ENCODE assay signal across 19 cellular contexts in the genomic region with DNA sequence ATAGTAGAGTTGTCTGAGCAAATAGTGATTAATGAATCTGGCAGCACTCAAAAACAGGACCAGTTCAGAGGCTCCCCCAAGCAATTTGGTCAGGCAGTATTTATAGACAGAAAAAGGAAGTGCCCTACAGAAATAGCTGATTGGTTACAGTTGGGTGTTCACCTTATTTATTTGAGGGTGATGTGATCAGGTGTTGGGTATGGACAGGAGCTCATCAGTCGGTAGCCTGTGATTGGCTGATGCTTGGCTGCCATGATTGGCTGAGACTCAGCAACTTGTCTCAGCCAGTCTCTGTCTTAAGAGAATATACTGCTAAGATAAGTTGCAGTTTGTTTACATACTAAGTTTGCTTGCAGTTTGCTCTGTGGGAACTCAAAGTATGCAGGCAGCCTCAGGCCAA. TPM values are rescaled to one million over a fixed set of nuclear protein-coding genes. Genes with fewer than 3 reads are reported as not detected.
DNase-seq lines count a peak whose midpoint lies in the region; ATAC-seq, FAIRE-seq and TF ChIP-seq lines count a peak whose summit lies in the region.
"Had no signal": no experiment of that assay in that cellular context is flagged by ENCODE, and none has a peak within 500 bp of the region (broad histone marks: within the 10 kb centered on the region; RNA-seq: fewer than 3 reads in every experiment).

No MANE protein-coding gene starts in this region.

- no peak overlapping the region for H3K4me3 ChIP-seq in endodermal cell (ENCODE audit: low read length)
- no peak overlapping the region for H3K4me3 ChIP-seq in A673 (ENCODE audit: low read depth, low read length, poor library complexity, severe bottlenecking)
- H3K4me3 ChIP-seq: Peyer's patch, spleen had no signal

- no peaks in the 10 kb centered on the region for H3K9me3 ChIP-seq in endodermal cell (ENCODE audit: control insufficient read depth, low read length)
- H3K9me3 ChIP-seq in A673 (ENCODE audit: low read depth, low read length, poor library complexity, severe bottlenecking), result no peaks in the 10 kb centered on the region
- H3K9me3 ChIP-seq: Peyer's patch, spleen had no signal

- TF ChIP-seq CTCF in activated CD8-positive, alpha-beta T cell treated with anti-CD3 and anti-CD28 coated beads for 36 hours (IDR thresholded peaks at IDR 0.05), result no peak
- TF ChIP-seq CTCF in endodermal cell (conservative IDR thresholded peaks at IDR 0.05) (no peak), A673 (conservative IDR thresholded peaks at IDR 0.05; ENCODE audit: low read depth, low read length) (no peak)

- CTCF ChIA-PET in activated CD8-positive, alpha-beta T cell treated with anti-CD3 and anti-CD28 coated beads, Interleukin-2, amount 10 ng/mL, durations not matched to agents 7 days and 5 days (lab: Charles Lee), result no interaction called here
- CTCF ChIA-PET in activated CD8-positive, alpha-beta T cell treated with anti-CD3 and anti-CD28 coated beads for 36 hours (lab: Charles Lee), result no interaction called here
- CTCF ChIA-PET in A673 (lab: Charles Lee), result no interaction called here

- ATAC-seq in activated CD8-positive, alpha-beta T cell treated with anti-CD3 and anti-CD28 coated beads, Interleukin-2, amount 10 ng/mL, durations not matched to agents 7 days and 5 days, result no peak
- ATAC-seq in activated CD8-positive, alpha-beta T cell treated with anti-CD3 and anti-CD28 coated beads for 36 hours, result no peak
- no peak for ATAC-seq in Right ventricle myocardium inferior
- ATAC-seq: activated T-helper 17 cell treated with anti-CD3 and anti-CD28 coated beads, Interleukin-2, amount 50 U/mL, for 72 hours had no signal

- peaks cover 26% of the 10 kb centered on the region for H3K27me3 ChIP-seq in endodermal cell (ENCODE audit: control insufficient read depth, insufficient read depth, low read length, poor library complexity, severe bottlenecking)
- H3K27me3 ChIP-seq in A673 (replicated peaks; ENCODE audit: insufficient read depth, low read depth, low read length, poor library complexity), result peaks cover 6% of the 10 kb centered on the region
- H3K27me3 ChIP-seq: Peyer's patch had no signal

- no TSS peak for BruUV-seq in A673 (replicated peaks; lab: Mats Ljungman, UMichigan)

- WGBS in endodermal cell (ENCODE audit: insufficient coverage in 1 of 2, insufficient read length in 1 of 2), 2 experiments, result 81 to 88% methylated on average over 1 of the region's 1 CpG

- H3K36me3 ChIP-seq in endodermal cell (ENCODE audit: control insufficient read depth, insufficient read depth, low read length), result no peaks in the 10 kb centered on the region
- no peaks in the 10 kb centered on the region for H3K36me3 ChIP-seq in A673 (ENCODE audit: insufficient read depth, low read length, poor library complexity, severe bottlenecking)
- H3K36me3 ChIP-seq: Peyer's patch, spleen had no signal

- no peak overlapping the region for H3K4me3 Mint-ChIP-seq in activated CD8-positive, alpha-beta T cell treated with anti-CD3 and anti-CD28 coated beads, Interleukin-2, amount 10 ng/mL, durations not matched to agents 7 days and 5 days
- no peak overlapping the region for H3K4me3 Mint-ChIP-seq in activated CD8-positive, alpha-beta T cell treated with anti-CD3 and anti-CD28 coated beads for 36 hours
- H3K4me3 Mint-ChIP-seq in endodermal cell, result no peak overlapping the region
- H3K4me3 Mint-ChIP-seq: activated T-helper 17 cell treated with anti-CD3 and anti-CD28 coated beads, Interleukin-2, amount 50 U/mL, for 72 hours had no signal

- no peaks in the 10 kb centered on the region for H3K4me1 Mint-ChIP-seq in activated CD8-positive, alpha-beta T cell treated with anti-CD3 and anti-CD28 coated beads, Interleukin-2, amount 10 ng/mL, durations not matched to agents 7 days and 5 days (ENCODE audit: low read depth)
- no peaks in the 10 kb centered on the region for H3K4me1 Mint-ChIP-seq in activated CD8-positive, alpha-beta T cell treated with anti-CD3 and anti-CD28 coated beads for 36 hours (ENCODE audit: low read depth)
- no peaks in the 10 kb centered on the region for H3K4me1 Mint-ChIP-seq in endodermal cell
- H3K4me1 Mint-ChIP-seq: activated T-helper 17 cell treated with anti-CD3 and anti-CD28 coated beads, Interleukin-2, amount 50 U/mL, for 72 hours had no signal

- peaks cover 3% of the 10 kb centered on the region for H3K27me3 Mint-ChIP-seq in activated CD8-positive, alpha-beta T cell treated with anti-CD3 and anti-CD28 coated beads, Interleukin-2, amount 10 ng/mL, durations not matched to agents 7 days and 5 days (ENCODE audit: low read depth)
- peaks cover 5% of the 10 kb centered on the region for H3K27me3 Mint-ChIP-seq in activated CD8-positive, alpha-beta T cell treated with anti-CD3 and anti-CD28 coated beads for 36 hours
- peaks cover 10% of the 10 kb centered on the region for H3K27me3 Mint-ChIP-seq in endodermal cell (ENCODE audit: insufficient read depth)

- H3K27ac ChIP-seq in endodermal cell (ENCODE audit: low read depth, low read length) (no peak overlapping the region), A673 (ENCODE audit: low read depth, low read length, poor library complexity, severe bottlenecking) (no peak overlapping the region)
- H3K27ac ChIP-seq: parathyroid adenoma, spleen had no signal

- no peak overlapping the region for H3K27ac Mint-ChIP-seq in activated CD8-positive, alpha-beta T cell treated with anti-CD3 and anti-CD28 coated beads, Interleukin-2, amount 10 ng/mL, durations not matched to agents 7 days and 5 days
- H3K27ac Mint-ChIP-seq in activated CD8-positive, alpha-beta T cell treated with anti-CD3 and anti-CD28 coated beads for 36 hours, result no peak overlapping the region
- no peak overlapping the region for H3K27ac Mint-ChIP-seq in endodermal cell
- H3K27ac Mint-ChIP-seq: activated T-helper 17 cell treated with anti-CD3 and anti-CD28 coated beads, Interleukin-2, amount 50 U/mL, for 72 hours had no signal

- no peak overlapping the region for H3K9ac ChIP-seq in endodermal cell (ENCODE audit: extremely low read depth, low read length, poor library complexity, severe bottlenecking)
- H3K9ac ChIP-seq: parathyroid adenoma had no signal

- FAIRE-seq in urothelium cell line (lab: Jason Lieb, UNC), result no peak
- FAIRE-seq: astrocyte had no signal

- POLR2A ChIA-PET in activated CD8-positive, alpha-beta T cell treated with anti-CD3 and anti-CD28 coated beads, Interleukin-2, amount 10 ng/mL, durations not matched to agents 7 days and 5 days (lab: Charles Lee), result no interaction called here
- POLR2A ChIA-PET in activated CD8-positive, alpha-beta T cell treated with anti-CD3 and anti-CD28 coated beads for 36 hours (lab: Charles Lee), result no interaction called here
- POLR2A ChIA-PET in A673 (lab: Charles Lee; ENCODE audit: low non-redundant PET), result no interaction called here

- intact Hi-C loops in activated CD8-positive, alpha-beta T cell treated with anti-CD3 and anti-CD28 coated beads for 36 hours (cut with micrococcal nuclease), result no loop called here
- intact Hi-C loops in Right ventricle myocardium inferior (cut with DNase I), result no loop called here
- intact Hi-C loops in A673 (cut with micrococcal nuclease; ENCODE audit: unreplicated experiment), result no loop called here

- H3K4me1 ChIP-seq in endodermal cell (ENCODE audit: control insufficient read depth, insufficient read depth, low read length), result no peaks in the 10 kb centered on the region
- no peaks in the 10 kb centered on the region for H3K4me1 ChIP-seq in A673 (ENCODE audit: insufficient read depth, low read length, poor library complexity, severe bottlenecking)
- H3K4me1 ChIP-seq: parathyroid adenoma, Peyer's patch, spleen had no signal

- no peaks in the 10 kb centered on the region for H3K9me3 Mint-ChIP-seq in activated CD8-positive, alpha-beta T cell treated with anti-CD3 and anti-CD28 coated beads, Interleukin-2, amount 10 ng/mL, durations not matched to agents 7 days and 5 days (ENCODE audit: insufficient read depth)
- no peaks in the 10 kb centered on the region for H3K9me3 Mint-ChIP-seq in activated CD8-positive, alpha-beta T cell treated with anti-CD3 and anti-CD28 coated beads for 36 hours
- no peaks in the 10 kb centered on the region for H3K9me3 Mint-ChIP-seq in endodermal cell
- H3K9me3 Mint-ChIP-seq: activated T-helper 17 cell treated with anti-CD3 and anti-CD28 coated beads, Interleukin-2, amount 50 U/mL, for 72 hours had no signal

- H3K36me3 Mint-ChIP-seq in activated CD8-positive, alpha-beta T cell treated with anti-CD3 and anti-CD28 coated beads, Interleukin-2, amount 10 ng/mL, durations not matched to agents 7 days and 5 days (ENCODE audit: low read depth), result no peaks in the 10 kb centered on the region
- no peaks in the 10 kb centered on the region for H3K36me3 Mint-ChIP-seq in activated CD8-positive, alpha-beta T cell treated with anti-CD3 and anti-CD28 coated beads for 36 hours (ENCODE audit: low read depth)
- H3K36me3 Mint-ChIP-seq in endodermal cell (ENCODE audit: low read depth), result no peaks in the 10 kb centered on the region

- DNase-seq in activated CD8-positive, alpha-beta T cell treated with anti-CD3 and anti-CD28 coated beads, Interleukin-2, amount 10 ng/mL, durations not matched to agents 7 days and 5 days, result peak; percentile 4
- no peak for DNase-seq in activated CD8-positive, alpha-beta T cell treated with anti-CD3 and anti-CD28 coated beads for 36 hours
- DNase-seq in M059J (ENCODE audit: low read depth) (peak; percentile 55), endodermal cell (peak; percentile 24), urothelium cell line (ENCODE audit: low spot score) (peak; percentile 1), Right ventricle myocardium inferior (ENCODE audit: missing footprints) (no peak), A673 (ENCODE audit: low spot score) (no peak)
- DNase-seq in activated T-cell treated with anti-CD3 and anti-CD28 coated beads, Interleukin-2, amount 50 U/mL, for 48 hours, result no peak
- DNase-seq: activated CD4-positive, alpha-beta T cell treated with anti-CD3 and anti-CD28 coated beads, Interleukin-2, amount 50 U/mL, for 1 hour; dermis blood vessel endothelial cell; NCI-H446 treated with DMSO at 0.1 percent for 48 hours; Peyer's patch had no signal

RNA-seq across cellular contexts. Expression of gene ABCG8, which starts 9.4 kb away (rescaled TPM):
- not detected for total RNA-seq in activated CD8-positive, alpha-beta T cell treated with anti-CD3 and anti-CD28 coated beads, Interleukin-2, amount 10 ng/mL, durations not matched to agents 7 days and 5 days
- total RNA-seq in activated CD8-positive, alpha-beta T cell treated with anti-CD3 and anti-CD28 coated beads for 36 hours, result not detected
- total RNA-seq in M059J (2014; rRNA removed; shearing (Covaris generic)), result not detected in 2 replicates
- total RNA-seq in endodermal cell, result not detected
- polyA plus RNA-seq in endodermal cell (2013, experiment 1 of 2), result not detected
- not detected for polyA plus RNA-seq in endodermal cell (2013, experiment 2 of 2)
- total RNA-seq in Right ventricle myocardium inferior, result 0.32 TPM
- total RNA-seq in A673 (2021), result not detected in 2 replicates
- total RNA-seq: activated T-helper 17 cell treated with anti-CD3 and anti-CD28 coated beads, Interleukin-2, amount 50 U/mL, for 72 hours; astrocyte; dermis blood vessel endothelial cell; mononuclear cell; T-helper 2 cell treated with Interferon-gamma antibody and Interleukin-4, amounts not matched to agents 100 ng/mL and 5 ng/mL, for 36 hours had no signal
- polyA plus RNA-seq: AG04450 had no signal

RNA-seq across cellular contexts. Expression of gene ABCG5, which starts 9.5 kb away (rescaled TPM):
- total RNA-seq in activated CD8-positive, alpha-beta T cell treated with anti-CD3 and anti-CD28 coated beads, Interleukin-2, amount 10 ng/mL, durations not matched to agents 7 days and 5 days, result not detected
- total RNA-seq in activated CD8-positive, alpha-beta T cell treated with anti-CD3 and anti-CD28 coated beads for 36 hours, result not detected
- not detected in 2 replicates for total RNA-seq in M059J (2014; rRNA removed; shearing (Covaris generic))
- total RNA-seq in endodermal cell, result not detected
- polyA plus RNA-seq in endodermal cell (2013, experiment 1 of 2), result not detected
- polyA plus RNA-seq in endodermal cell (2013, experiment 2 of 2), result not detected
- total RNA-seq in Right ventricle myocardium inferior, result not detected
- total RNA-seq in A673 (2021), result not detected in 2 replicates
- total RNA-seq: activated T-helper 17 cell treated with anti-CD3 and anti-CD28 coated beads, Interleukin-2, amount 50 U/mL, for 72 hours; astrocyte; dermis blood vessel endothelial cell; mononuclear cell; T-helper 2 cell treated with Interferon-gamma antibody and Interleukin-4, amounts not matched to agents 100 ng/mL and 5 ng/mL, for 36 hours had no signal
- polyA plus RNA-seq: AG04450 had no signal

Comparison
In these comparisons a context has a peak if more than half of its experiments do, and no peak if none do; other contexts are left out.
1. DNase-seq: peak in activated CD8-positive, alpha-beta T cell treated with anti-CD3 and anti-CD28 coated beads, Interleukin-2, amount 10 ng/mL, durations not matched to agents 7 days and 5 days (single experiment), M059J (single experiment), endodermal cell (single experiment) and urothelium cell line (single experiment); none in activated CD8-positive, alpha-beta T cell treated with anti-CD3 and anti-CD28 coated beads for 36 hours (single experiment), Right ventricle myocardium inferior (single experiment), A673 (single experiment) and activated T-cell treated with anti-CD3 and anti-CD28 coated beads, Interleukin-2, amount 50 U/mL, for 48 hours (0 of 2).